In genomic region chr1:67561704-67562113, GRCh38 we compare ENCODE assay signal across 9 cellular contexts.
DNase-seq lines count a peak whose midpoint lies in the region; ATAC-seq and TF ChIP-seq lines count a peak whose summit lies in the region.
"Had no signal": no experiment of that assay in that cellular context is flagged by ENCODE, and none has a peak within 500 bp of the region (broad histone marks: within the 10 kb centered on the region; RNA-seq: fewer than 3 reads in every experiment).

No MANE protein-coding gene starts in this region.

- H3K27ac ChIP-seq in heart right ventricle: peak overlapping the region in 9 of 10 donors; percentile 10 to 64 (median 54)

- TF ChIP-seq CTCF in GM12872 (IDR thresholded peaks at IDR 0.05; ENCODE audit: insufficient read depth, low read depth, low read length) (peak; percentile 86), HFFc6 (IDR thresholded peaks at IDR 0.05) (peak; percentile 96), NB4 (IDR thresholded peaks at IDR 0.05; ENCODE audit: low read depth, low read length) (peak; percentile 79), heart right ventricle (IDR thresholded peaks at IDR 0.05) (peak; percentile 76 to 92 (median 88))

- intact Hi-C loops in heart right ventricle (cut with DNase I): loop anchor here in 9 of 10 donors (1.0 to 10.0 kb wide), 13 partner anchors 111 to 200 kb away; partner anchors contain the start of gene GADD45A (in 6 of the 9)

- no peak overlapping the region for H3K4me3 Mint-ChIP-seq in HFFc6
- H3K4me3 Mint-ChIP-seq in activated naive CD8-positive, alpha-beta T cell treated with anti-CD3 and anti-CD28 coated beads, Interleukin-2, amount 10 ng/mL, durations not matched to agents 7 days and 5 days: no peak overlapping the region
- H3K4me3 Mint-ChIP-seq: stimulated activated naive CD8-positive, alpha-beta T cell treated with anti-CD3 and anti-CD28 coated beads, Interleukin-15, Interleukin-2, amounts not matched to agents 100 ng/mL and 50 ng/mL, for 24 hours had no signal

- POLR2A ChIA-PET in activated naive CD8-positive, alpha-beta T cell treated with anti-CD3 and anti-CD28 coated beads, Interleukin-2, amount 10 ng/mL, durations not matched to agents 7 days and 5 days (lab: Charles Lee): interaction anchor here (0.8 kb wide), 1 partner anchor 199 kb away, joined by 4 read pairs; no protein-coding TSS in a partner anchor

- no peak overlapping the region for H3K27ac Mint-ChIP-seq in HFFc6
- H3K27ac Mint-ChIP-seq in activated naive CD8-positive, alpha-beta T cell treated with anti-CD3 and anti-CD28 coated beads, Interleukin-2, amount 10 ng/mL, durations not matched to agents 7 days and 5 days: no peak overlapping the region
- H3K27ac Mint-ChIP-seq: stimulated activated naive CD8-positive, alpha-beta T cell treated with anti-CD3 and anti-CD28 coated beads, Interleukin-15, Interleukin-2, amounts not matched to agents 100 ng/mL and 50 ng/mL, for 24 hours had no signal

- H3K4me3 ChIP-seq in NB4 (ENCODE audit: low read depth, low read length) (no peak overlapping the region), heart right ventricle (no peak overlapping the region)

- H3K4me1 ChIP-seq in heart right ventricle: peaks cover 0 to 42% (median 29%) of the 10 kb centered on the region in 9 donors

- peaks cover 48% of the 10 kb centered on the region for H3K4me1 Mint-ChIP-seq in HFFc6 (ENCODE audit: low read depth)
- peaks cover 3% of the 10 kb centered on the region for H3K4me1 Mint-ChIP-seq in activated naive CD8-positive, alpha-beta T cell treated with anti-CD3 and anti-CD28 coated beads, Interleukin-2, amount 10 ng/mL, durations not matched to agents 7 days and 5 days

- ATAC-seq in activated naive CD8-positive, alpha-beta T cell treated with anti-CD3 and anti-CD28 coated beads, Interleukin-2, amount 10 ng/mL, durations not matched to agents 7 days and 5 days (ENCODE audit: low read depth): peak; percentile 90
- ATAC-seq in heart right ventricle (peak; percentile 69 to 91 (median 78)), GM19328 (IDR thresholded peaks at IDR 0.05; ENCODE audit: unreplicated experiment) (no peak)

- H3K36me3 Mint-ChIP-seq in HFFc6 (ENCODE audit: low read depth): no peaks in the 10 kb centered on the region
- no peaks in the 10 kb centered on the region for H3K36me3 Mint-ChIP-seq in activated naive CD8-positive, alpha-beta T cell treated with anti-CD3 and anti-CD28 coated beads, Interleukin-2, amount 10 ng/mL, durations not matched to agents 7 days and 5 days

- no peaks in the 10 kb centered on the region for H3K27me3 ChIP-seq in heart right ventricle

- WGBS in heart right ventricle, 2 donors: 1 to 2% methylated on average over 4 of the region's 4 CpGs

- TF ChIP-seq POLR2A in NB4 (IDR thresholded peaks at IDR 0.05; ENCODE audit: extremely low read depth, insufficient read length): no peak

- H3K27me3 Mint-ChIP-seq in HFFc6 (ENCODE audit: insufficient read depth): no peaks in the 10 kb centered on the region; the same call in 1 of the 2 replicates
- peaks cover 11% of the 10 kb centered on the region for H3K27me3 Mint-ChIP-seq in activated naive CD8-positive, alpha-beta T cell treated with anti-CD3 and anti-CD28 coated beads, Interleukin-2, amount 10 ng/mL, durations not matched to agents 7 days and 5 days

- H3K36me3 ChIP-seq in heart right ventricle: no peaks in the 10 kb centered on the region

- H3K9me3 Mint-ChIP-seq in HFFc6: no peaks in the 10 kb centered on the region
- H3K9me3 Mint-ChIP-seq in activated naive CD8-positive, alpha-beta T cell treated with anti-CD3 and anti-CD28 coated beads, Interleukin-2, amount 10 ng/mL, durations not matched to agents 7 days and 5 days: no peaks in the 10 kb centered on the region
- H3K9me3 Mint-ChIP-seq: stimulated activated naive CD8-positive, alpha-beta T cell treated with anti-CD3 and anti-CD28 coated beads, Interleukin-15, Interleukin-2, amounts not matched to agents 100 ng/mL and 50 ng/mL, for 24 hours had no signal

- H3K9me3 ChIP-seq in heart right ventricle: no peaks in the 10 kb centered on the region

- peak; percentile 82 for DNase-seq in HFFc6
- DNase-seq in NB4 (ENCODE audit: low read depth): peak; percentile 73
- DNase-seq in SKM-1 treated with dmso at 0.1 percent for 144 hours (lab: John Stamatoyannopoulos, UW; ENCODE audit: unreplicated experiment): peak; percentile 49
- peak; percentile 86 for DNase-seq in activated naive CD8-positive, alpha-beta T cell treated with anti-CD3 and anti-CD28 coated beads, Interleukin-2, amount 10 ng/mL, durations not matched to agents 7 days and 5 days
- DNase-seq in heart right ventricle: peak; percentile 92 to 93
- DNase-seq in renal cortical epithelial cell (ENCODE audit: low read depth): peak; percentile 82
